Comparison of ENCODE assay signal across 24 cellular contexts in genomic region chr1:66325594-66326380, GRCh38.
"Had no signal": no experiment of that assay in that cellular context is flagged by ENCODE, and none has a peak within 500 bp of the region (broad histone marks: within the 10 kb centered on the region; RNA-seq: fewer than 3 reads in every experiment).

No MANE protein-coding gene starts in this region.

- H3K4me2 ChIP-seq: hepatocyte, neural progenitor cell had no signal

- DNase-seq: activated CD4-positive, alpha-beta memory T cell treated with anti-CD3 and anti-CD28 coated beads for 36 hours; activated CD4-positive, alpha-beta T cell treated with anti-CD3 and anti-CD28 coated beads for 48 hours; activated gamma-delta T cell; anterior cingulate cortex; effector CD4-positive, alpha-beta T cell; foreskin melanocyte; glutamatergic neuron; immature natural killer cell; naive thymus-derived CD4-positive, alpha-beta T cell; stimulated activated CD4-positive, alpha-beta T cell treated with anti-CD3 and anti-CD28 coated beads, Interleukin-4, amount 100 ng/mL, for 24 hours; substantia nigra; T-helper 9 cell; thyroid gland; upper lobe of right lung had no signal

- H2AFZ ChIP-seq: hepatocyte, neural progenitor cell had no signal

- H3K9ac ChIP-seq: neural progenitor cell had no signal

- H3K27me3 ChIP-seq: hepatocyte, neural progenitor cell, thyroid gland, upper lobe of right lung had no signal

- H3K36me3 ChIP-seq: neural progenitor cell, thyroid gland, upper lobe of right lung had no signal

- H3K36me3 Mint-ChIP-seq: activated CD4-positive, alpha-beta memory T cell treated with anti-CD3 and anti-CD28 coated beads for 36 hours; activated naive CD4-positive, alpha-beta T cell treated with anti-CD3 and anti-CD28 coated beads, Interleukin-2, amount 50 U/mL, for 24 hours; immature natural killer cell had no signal

- H3K9me3 ChIP-seq: thyroid gland, upper lobe of right lung had no signal

- ATAC-seq: esophagus mucosa; left lobe of liver; naive thymus-derived CD4-positive, alpha-beta T cell; upper lobe of right lung had no signal

- H3K27me3 Mint-ChIP-seq: activated CD4-positive, alpha-beta memory T cell treated with anti-CD3 and anti-CD28 coated beads for 36 hours; activated naive CD4-positive, alpha-beta T cell treated with anti-CD3 and anti-CD28 coated beads, Interleukin-2, amount 50 U/mL, for 24 hours; dendritic cell treated with granulocyte-macrophage colony-stimulating factor and Interleukin-4, amounts not matched to agents 40 ng/mL and 50 ng/mL, for 4 days; naive thymus-derived CD4-positive, alpha-beta T cell; stimulated activated naive CD8-positive, alpha-beta T cell treated with anti-CD3 and anti-CD28 coated beads, Interleukin-15, Interleukin-2, amounts not matched to agents 100 ng/mL and 50 ng/mL, for 24 hours had no signal

- H3K79me2 ChIP-seq: hepatocyte had no signal

- H3K9me3 Mint-ChIP-seq: activated CD4-positive, alpha-beta memory T cell treated with anti-CD3 and anti-CD28 coated beads for 36 hours; activated naive CD4-positive, alpha-beta T cell treated with anti-CD3 and anti-CD28 coated beads, Interleukin-2, amount 50 U/mL, for 24 hours; dendritic cell treated with granulocyte-macrophage colony-stimulating factor and Interleukin-4, amounts not matched to agents 40 ng/mL and 50 ng/mL, for 4 days; immature natural killer cell; neural progenitor cell had no signal

- H3K27ac Mint-ChIP-seq: activated CD4-positive, alpha-beta memory T cell treated with anti-CD3 and anti-CD28 coated beads for 36 hours; activated naive CD4-positive, alpha-beta T cell treated with anti-CD3 and anti-CD28 coated beads, Interleukin-2, amount 50 U/mL, for 24 hours; brain; dendritic cell treated with granulocyte-macrophage colony-stimulating factor and Interleukin-4, amounts not matched to agents 40 ng/mL and 50 ng/mL, for 4 days; neural progenitor cell; progenitor cell of endocrine pancreas; stimulated activated naive CD8-positive, alpha-beta T cell treated with anti-CD3 and anti-CD28 coated beads, Interleukin-15, Interleukin-2, amounts not matched to agents 100 ng/mL and 50 ng/mL, for 24 hours had no signal

- H3K4me3 Mint-ChIP-seq: activated CD4-positive, alpha-beta memory T cell treated with anti-CD3 and anti-CD28 coated beads for 36 hours; activated naive CD4-positive, alpha-beta T cell treated with anti-CD3 and anti-CD28 coated beads, Interleukin-2, amount 50 U/mL, for 24 hours; brain; dendritic cell treated with granulocyte-macrophage colony-stimulating factor and Interleukin-4, amounts not matched to agents 40 ng/mL and 50 ng/mL, for 4 days; immature natural killer cell; naive thymus-derived CD4-positive, alpha-beta T cell; neural progenitor cell; stimulated activated naive CD8-positive, alpha-beta T cell treated with anti-CD3 and anti-CD28 coated beads, Interleukin-15, Interleukin-2, amounts not matched to agents 100 ng/mL and 50 ng/mL, for 24 hours had no signal

- H3K27ac ChIP-seq: hepatocyte, neural progenitor cell, thyroid gland, upper lobe of right lung had no signal

- H3K4me3 ChIP-seq: hepatocyte, lung, neural progenitor cell, thyroid gland, upper lobe of right lung had no signal
